In the genomic region with DNA sequence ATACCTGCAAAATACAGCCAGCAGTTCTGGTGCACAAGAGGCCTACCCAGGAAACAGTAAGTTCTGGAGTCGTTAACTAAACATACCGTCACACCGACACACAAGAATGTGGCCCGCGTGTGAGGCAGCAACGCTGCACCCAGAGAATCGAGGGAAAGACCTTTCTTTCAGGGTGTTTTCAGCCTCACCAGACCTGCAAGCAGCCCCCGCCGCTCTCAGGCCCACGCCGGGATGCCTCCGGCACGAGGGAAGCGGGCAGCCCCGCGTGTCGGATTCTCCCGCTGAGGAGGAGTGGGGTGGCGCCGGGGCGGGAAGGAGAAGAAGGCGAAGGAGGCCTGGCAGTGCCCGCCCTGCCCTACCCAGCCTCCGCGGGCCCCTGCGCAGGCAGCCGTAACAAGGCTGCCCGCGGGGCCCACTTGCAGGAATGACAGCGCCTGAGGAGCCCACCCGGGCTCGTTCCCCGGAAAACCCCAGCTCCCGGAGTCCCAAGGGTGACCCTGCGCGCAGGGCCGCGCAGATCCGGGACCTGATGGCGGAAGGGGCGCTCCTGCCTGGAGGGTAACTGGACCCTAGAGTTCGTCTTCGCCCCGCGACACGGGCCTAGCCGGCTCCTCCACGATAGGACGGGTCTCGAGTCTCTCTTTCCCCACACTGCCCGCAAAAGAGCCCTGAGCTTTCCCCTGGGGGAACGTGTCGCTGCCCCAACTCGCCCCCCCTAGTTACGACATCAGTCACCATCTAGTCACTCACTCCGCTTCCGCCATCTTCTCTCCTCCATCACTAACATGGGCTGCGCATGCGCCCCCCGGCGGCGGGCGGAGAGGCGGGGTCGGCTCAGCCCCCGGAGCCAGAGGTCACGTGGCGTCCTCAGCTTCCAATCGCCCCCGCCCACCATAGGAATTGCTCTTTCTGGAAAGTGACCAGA, we compare ENCODE assay signal across 8 cellular contexts. TPM values are rescaled to one million over a fixed set of nuclear protein-coding genes. Genes with fewer than 3 reads are reported as not detected.
DNase-seq lines count a peak whose midpoint lies in the region; ATAC-seq, FAIRE-seq and TF ChIP-seq lines count a peak whose summit lies in the region.

A gene with protein sequence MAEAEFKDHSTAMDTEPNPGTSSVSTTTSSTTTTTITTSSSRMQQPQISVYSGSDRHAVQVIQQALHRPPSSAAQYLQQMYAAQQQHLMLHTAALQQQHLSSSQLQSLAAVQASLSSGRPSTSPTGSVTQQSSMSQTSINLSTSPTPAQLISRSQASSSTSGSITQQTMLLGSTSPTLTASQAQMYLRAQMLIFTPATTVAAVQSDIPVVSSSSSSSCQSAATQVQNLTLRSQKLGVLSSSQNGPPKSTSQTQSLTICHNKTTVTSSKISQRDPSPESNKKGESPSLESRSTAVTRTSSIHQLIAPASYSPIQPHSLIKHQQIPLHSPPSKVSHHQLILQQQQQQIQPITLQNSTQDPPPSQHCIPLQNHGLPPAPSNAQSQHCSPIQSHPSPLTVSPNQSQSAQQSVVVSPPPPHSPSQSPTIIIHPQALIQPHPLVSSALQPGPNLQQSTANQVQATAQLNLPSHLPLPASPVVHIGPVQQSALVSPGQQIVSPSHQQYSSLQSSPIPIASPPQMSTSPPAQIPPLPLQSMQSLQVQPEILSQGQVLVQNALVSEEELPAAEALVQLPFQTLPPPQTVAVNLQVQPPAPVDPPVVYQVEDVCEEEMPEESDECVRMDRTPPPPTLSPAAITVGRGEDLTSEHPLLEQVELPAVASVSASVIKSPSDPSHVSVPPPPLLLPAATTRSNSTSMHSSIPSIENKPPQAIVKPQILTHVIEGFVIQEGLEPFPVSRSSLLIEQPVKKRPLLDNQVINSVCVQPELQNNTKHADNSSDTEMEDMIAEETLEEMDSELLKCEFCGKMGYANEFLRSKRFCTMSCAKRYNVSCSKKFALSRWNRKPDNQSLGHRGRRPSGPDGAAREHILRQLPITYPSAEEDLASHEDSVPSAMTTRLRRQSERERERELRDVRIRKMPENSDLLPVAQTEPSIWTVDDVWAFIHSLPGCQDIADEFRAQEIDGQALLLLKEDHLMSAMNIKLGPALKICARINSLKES (minus strand): TSS at position 782 of the 925 bp plus-strand sequence. CDS start 18 bp downstream, at position 764.

- no peak within 1 kb of the TSS for H2BK15ac ChIP-seq in neuronal stem cell (ENCODE audit: low read length)

- peaks cover 0 to 4% of the 10 kb centered on the region in 2 donors for H3K9me3 ChIP-seq in neuronal stem cell (replicated peaks in 1 of 2; ENCODE audit: control insufficient read depth in 2 of 2, insufficient read depth in 1 of 2, low read depth in 1 of 2, low read length in 2 of 2)
- no peaks in the 10 kb centered on the region for H3K9me3 ChIP-seq in subcutaneous abdominal adipose tissue (ENCODE audit: control insufficient read depth in 5 of 5, low read length in 5 of 5)

- CTCF ChIA-PET in activated naive CD4-positive, alpha-beta T cell treated with anti-CD3 and anti-CD28 coated beads for 36 hours (lab: Charles Lee): interaction anchor here (0.7 to 1.0 kb wide), 3 partner anchors 11 to 127 kb away, joined by 3 to 4 read pairs (median 3); no protein-coding TSS in a partner anchor

- H3K14ac ChIP-seq in neuronal stem cell (ENCODE audit: low read length): no peak within 1 kb of the TSS

- no peak within 1 kb of the TSS for H3K27ac ChIP-seq in neuronal stem cell (replicated peaks; ENCODE audit: low read length)
- peak within 1 kb of the TSS; percentile 95 for H3K27ac ChIP-seq in subcutaneous abdominal adipose tissue (ENCODE audit: low read depth, low read length)

- peak within 1 kb of the TSS; percentile 88 for H3K9ac ChIP-seq in neuronal stem cell (ENCODE audit: low read depth, low read length, poor library complexity)
- peak within 1 kb of the TSS; percentile 97 to 99 (median 98) for H3K9ac ChIP-seq in subcutaneous abdominal adipose tissue (ENCODE audit: low read length in 5 of 5)

- H3K18ac ChIP-seq in neuronal stem cell (ENCODE audit: low read length): peak within 1 kb of the TSS; percentile 98

- no peak within 1 kb of the TSS for H3K4ac ChIP-seq in neuronal stem cell (ENCODE audit: low read length)

- WGBS in neuronal stem cell (ENCODE audit: extremely low coverage in 2 of 2, insufficient read length in 2 of 2, insufficient replicate concordance in 1 of 2), 2 donors: no CpG with 5 or more reads among the region's 70 CpGs

- H3K4me3 ChIP-seq in GM06990 (replicated peaks; ENCODE audit: low read depth, low read length) (peak within 1 kb of the TSS; percentile 93), NB4 (ENCODE audit: low read depth, low read length) (peak within 1 kb of the TSS; percentile 93), neuronal stem cell (ENCODE audit: low read length in 2 of 2) (peak within 1 kb of the TSS; percentile 74 to 89), subcutaneous abdominal adipose tissue (ENCODE audit: low read depth in 1 of 5, low read length in 5 of 5) (peak within 1 kb of the TSS; percentile 85 to 97 (median 95))

- H3K27ac Mint-ChIP-seq in activated naive CD4-positive, alpha-beta T cell treated with anti-CD3 and anti-CD28 coated beads for 36 hours: peak within 1 kb of the TSS; percentile 100

- H3K27me3 Mint-ChIP-seq in activated naive CD4-positive, alpha-beta T cell treated with anti-CD3 and anti-CD28 coated beads for 36 hours (ENCODE audit: low read depth): no peaks in the 10 kb centered on the region

- H3K4me2 ChIP-seq in neuronal stem cell (ENCODE audit: insufficient read depth, low read length, poor library complexity, severe bottlenecking): peak within 1 kb of the TSS; percentile 54

- peak within 1 kb of the TSS; percentile 97 for H3K4me3 Mint-ChIP-seq in activated naive CD4-positive, alpha-beta T cell treated with anti-CD3 and anti-CD28 coated beads for 36 hours

- no peaks in the 10 kb centered on the region for H3K4me1 ChIP-seq in neuronal stem cell (ENCODE audit: control insufficient read depth in 2 of 2, insufficient read depth in 1 of 2, low read depth in 1 of 2, low read length in 2 of 2)
- peaks cover 0 to 24% (median 18%) of the 10 kb centered on the region in 5 donors for H3K4me1 ChIP-seq in subcutaneous abdominal adipose tissue (ENCODE audit: control insufficient read depth in 5 of 5, insufficient read depth in 5 of 5, low read length in 5 of 5)

- peak; percentile 97 for DNase-seq in GM06990 (ENCODE audit: extremely low read depth, insufficient read length)
- DNase-seq in NB4 (ENCODE audit: low read depth): peak; percentile 94
- DNase-seq in SK-N-DZ (ENCODE audit: low spot score): peak; percentile 93
- DNase-seq in activated naive CD4-positive, alpha-beta T cell treated with anti-CD3 and anti-CD28 coated beads for 36 hours: peak; percentile 93
- DNase-seq in frontal cortex (ENCODE audit: low spot score in 2 of 2): peak; percentile 92 to 95
- peak; percentile 89 for DNase-seq in neuronal stem cell (ENCODE audit: low spot score)

- H2BK120ac ChIP-seq in neuronal stem cell (ENCODE audit: low read depth, low read length): peak within 1 kb of the TSS; percentile 47

- TF ChIP-seq CTCF in GM06990 (IDR thresholded peaks at IDR 0.05; ENCODE audit: insufficient read depth, low read length, poor library complexity, severe bottlenecking) (no peak), NB4 (IDR thresholded peaks at IDR 0.05; ENCODE audit: low read depth, low read length) (no peak)

- H3K36me3 Mint-ChIP-seq in activated naive CD4-positive, alpha-beta T cell treated with anti-CD3 and anti-CD28 coated beads for 36 hours (ENCODE audit: low read depth): peaks cover 30% of the 10 kb centered on the region

- H2AFZ ChIP-seq in neuronal stem cell (ENCODE audit: low read length): peak within 1 kb of the TSS; percentile 90

- intact Hi-C loops in activated naive CD4-positive, alpha-beta T cell treated with anti-CD3 and anti-CD28 coated beads for 36 hours (cut with micrococcal nuclease): loop anchor here (1.0 to 2.0 kb wide), 13 partner anchors 22 to 418 kb away; partner anchors contain the start of genes LRRC34, LRRIQ4, MYNN and PRKCI

- peaks cover 23% of the 10 kb centered on the region for H3K4me1 Mint-ChIP-seq in activated naive CD4-positive, alpha-beta T cell treated with anti-CD3 and anti-CD28 coated beads for 36 hours (ENCODE audit: low read depth)

- peak within 1 kb of the TSS; percentile 57 for H2BK5ac ChIP-seq in neuronal stem cell (ENCODE audit: low read length)

- peak within 1 kb of the TSS; percentile 17 for H3K23ac ChIP-seq in neuronal stem cell (ENCODE audit: low read depth, low read length, poor library complexity)

- no peak for FAIRE-seq in frontal cortex (lab: Jason Lieb, UNC)

- no peaks in the 10 kb centered on the region for H3K9me3 Mint-ChIP-seq in activated naive CD4-positive, alpha-beta T cell treated with anti-CD3 and anti-CD28 coated beads for 36 hours

- no peak within 1 kb of the TSS for H4K91ac ChIP-seq in neuronal stem cell (ENCODE audit: low read depth, low read length, poor library complexity)

- H3K79me1 ChIP-seq in neuronal stem cell (ENCODE audit: low read depth, low read length): no peaks in the 10 kb centered on the region

- peak; percentile 86 for TF ChIP-seq POLR2A in NB4 (IDR thresholded peaks at IDR 0.05; ENCODE audit: extremely low read depth, insufficient read length)

- H2AK5ac ChIP-seq in neuronal stem cell (ENCODE audit: low read depth, low read length): peak within 1 kb of the TSS; percentile 76

- no peak within 1 kb of the TSS for H2BK12ac ChIP-seq in neuronal stem cell (ENCODE audit: low read length)

- H3K27me3 ChIP-seq in GM06990 (replicated peaks; ENCODE audit: control insufficient read depth, insufficient read depth, low read length) (no peaks in the 10 kb centered on the region), neuronal stem cell (ENCODE audit: control insufficient read depth in 3 of 3, insufficient read depth in 3 of 3, low read depth in 1 of 3, low read length in 3 of 3) (no peaks in the 10 kb centered on the region), subcutaneous abdominal adipose tissue (ENCODE audit: control insufficient read depth in 5 of 5, insufficient read depth in 4 of 5, low read length in 5 of 5) (no peaks in the 10 kb centered on the region)

- H4K8ac ChIP-seq in neuronal stem cell (ENCODE audit: low read depth, low read length): no peak within 1 kb of the TSS

- peak; percentile 67 for ATAC-seq in HG02571 (IDR thresholded peaks at IDR 0.05; ENCODE audit: unreplicated experiment)

- H3K36me3 ChIP-seq in GM06990 (ENCODE audit: control insufficient read depth, insufficient read depth, low read length) (peaks cover 1% of the 10 kb centered on the region; the same call in 1 of the 2 replicates), neuronal stem cell (replicated peaks in 1 of 2; ENCODE audit: control insufficient read depth in 2 of 2, insufficient read depth in 2 of 2, low read length in 2 of 2) (peaks cover 6 to 32% of the 10 kb centered on the region in 2 donors), subcutaneous abdominal adipose tissue (ENCODE audit: control insufficient read depth in 5 of 5, insufficient read depth in 5 of 5, low read length in 5 of 5) (peaks cover 9 to 21% (median 19%) of the 10 kb centered on the region in 5 donors)

RNA-seq across cellular contexts. Expression of the gene that starts here (rescaled TPM):
- 6.7 and 9.2 TPM in 2 replicates for polyA plus RNA-seq in SK-N-DZ (2014; cell fraction: cytosol; rRNA removed)
- 9.9 and 13.2 TPM in 2 replicates for polyA plus RNA-seq in SK-N-DZ (2014; cell fraction: nucleus; rRNA removed)
- 10 to 100 TPM; 48.7 to 50.4 TPM for total RNA-seq in activated naive CD4-positive, alpha-beta T cell treated with anti-CD3 and anti-CD28 coated beads for 36 hours
- total RNA-seq in frontal cortex: 35.1 TPM
- 25.6 TPM for polyA plus RNA-seq in neuronal stem cell (2013, experiment 1 of 2)
- polyA plus RNA-seq in neuronal stem cell (2013, experiment 2 of 2): 30.2 TPM
